1 cellular context compared by ENCODE assay signal in the genomic region with DNA sequence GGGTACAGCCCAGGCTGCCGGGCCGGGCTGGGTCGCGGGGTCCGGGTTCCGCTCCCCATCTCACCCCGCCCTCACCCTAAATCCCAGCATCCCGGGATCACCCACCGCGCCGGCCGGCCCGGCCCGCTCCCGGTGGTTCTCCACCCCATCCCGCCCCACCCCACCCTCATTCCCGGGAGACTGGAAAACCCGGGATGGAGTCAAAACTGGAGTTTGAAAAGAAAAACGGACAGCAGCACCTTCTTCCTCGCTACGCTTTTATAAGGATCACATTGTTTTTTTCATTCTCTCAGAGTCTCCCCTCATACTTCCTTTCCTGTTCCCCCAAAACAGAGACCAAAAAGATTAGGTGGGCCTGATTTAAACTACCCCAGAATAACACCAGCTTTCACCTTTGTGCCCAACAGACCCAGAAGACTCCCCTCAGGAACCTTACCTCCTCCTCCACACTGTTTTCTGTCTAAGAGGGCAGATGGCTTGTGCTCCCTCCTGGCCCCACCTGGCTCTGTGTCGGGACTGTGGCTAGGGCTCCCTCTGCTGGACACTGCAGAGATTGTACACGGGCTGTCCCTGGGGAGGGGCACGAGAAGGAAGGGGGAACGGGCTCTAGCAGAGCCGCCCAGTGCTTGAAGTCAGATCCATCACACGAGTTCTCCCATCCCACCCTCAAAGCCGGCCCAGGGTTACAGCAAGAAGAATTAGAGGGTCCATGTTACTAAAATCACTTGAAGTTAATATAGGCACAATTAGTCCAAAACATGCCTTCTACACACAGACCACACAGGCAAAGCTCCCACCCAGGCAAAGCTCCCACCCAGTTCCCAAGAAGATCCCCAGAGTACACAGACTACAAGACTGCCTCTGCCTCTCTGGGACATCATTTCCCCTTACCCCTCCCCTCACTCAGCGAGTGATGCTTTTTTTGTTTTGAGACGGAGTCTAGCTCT.
TF ChIP-seq lines count a peak whose summit lies in the region.

No MANE protein-coding gene starts in this region.

TF ChIP-seq in HEK293, 187 proteins besides CTCF, POLR2A, EP300 and RAD21 (continued from another document and continues in another):
- TF ChIP-seq, protein P1, sequence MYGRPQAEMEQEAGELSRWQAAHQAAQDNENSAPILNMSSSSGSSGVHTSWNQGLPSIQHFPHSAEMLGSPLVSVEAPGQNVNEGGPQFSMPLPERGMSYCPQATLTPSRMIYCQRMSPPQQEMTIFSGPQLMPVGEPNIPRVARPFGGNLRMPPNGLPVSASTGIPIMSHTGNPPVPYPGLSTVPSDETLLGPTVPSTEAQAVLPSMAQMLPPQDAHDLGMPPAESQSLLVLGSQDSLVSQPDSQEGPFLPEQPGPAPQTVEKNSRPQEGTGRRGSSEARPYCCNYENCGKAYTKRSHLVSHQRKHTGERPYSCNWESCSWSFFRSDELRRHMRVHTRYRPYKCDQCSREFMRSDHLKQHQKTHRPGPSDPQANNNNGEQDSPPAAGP (tag by site-specific recombination; IDR thresholded peaks at IDR 0.05), result peak; percentile 85; the same call in 1 of the 2 replicates
- TF ChIP-seq, protein P2, sequence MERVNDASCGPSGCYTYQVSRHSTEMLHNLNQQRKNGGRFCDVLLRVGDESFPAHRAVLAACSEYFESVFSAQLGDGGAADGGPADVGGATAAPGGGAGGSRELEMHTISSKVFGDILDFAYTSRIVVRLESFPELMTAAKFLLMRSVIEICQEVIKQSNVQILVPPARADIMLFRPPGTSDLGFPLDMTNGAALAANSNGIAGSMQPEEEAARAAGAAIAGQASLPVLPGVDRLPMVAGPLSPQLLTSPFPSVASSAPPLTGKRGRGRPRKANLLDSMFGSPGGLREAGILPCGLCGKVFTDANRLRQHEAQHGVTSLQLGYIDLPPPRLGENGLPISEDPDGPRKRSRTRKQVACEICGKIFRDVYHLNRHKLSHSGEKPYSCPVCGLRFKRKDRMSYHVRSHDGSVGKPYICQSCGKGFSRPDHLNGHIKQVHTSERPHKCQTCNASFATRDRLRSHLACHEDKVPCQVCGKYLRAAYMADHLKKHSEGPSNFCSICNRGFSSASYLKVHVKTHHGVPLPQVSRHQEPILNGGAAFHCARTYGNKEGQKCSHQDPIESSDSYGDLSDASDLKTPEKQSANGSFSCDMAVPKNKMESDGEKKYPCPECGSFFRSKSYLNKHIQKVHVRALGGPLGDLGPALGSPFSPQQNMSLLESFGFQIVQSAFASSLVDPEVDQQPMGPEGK (tag by site-specific recombination; IDR thresholded peaks at IDR 0.05), result peak; percentile 90
- TF ChIP-seq, protein P3, sequence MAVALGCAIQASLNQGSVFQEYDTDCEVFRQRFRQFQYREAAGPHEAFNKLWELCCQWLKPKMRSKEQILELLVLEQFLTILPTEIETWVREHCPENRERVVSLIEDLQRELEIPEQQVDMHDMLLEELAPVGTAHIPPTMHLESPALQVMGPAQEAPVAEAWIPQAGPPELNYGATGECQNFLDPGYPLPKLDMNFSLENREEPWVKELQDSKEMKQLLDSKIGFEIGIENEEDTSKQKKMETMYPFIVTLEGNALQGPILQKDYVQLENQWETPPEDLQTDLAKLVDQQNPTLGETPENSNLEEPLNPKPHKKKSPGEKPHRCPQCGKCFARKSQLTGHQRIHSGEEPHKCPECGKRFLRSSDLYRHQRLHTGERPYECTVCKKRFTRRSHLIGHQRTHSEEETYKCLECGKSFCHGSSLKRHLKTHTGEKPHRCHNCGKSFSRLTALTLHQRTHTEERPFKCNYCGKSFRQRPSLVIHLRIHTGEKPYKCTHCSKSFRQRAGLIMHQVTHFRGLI (tag by site-specific recombination; IDR thresholded peaks at IDR 0.05), result peak; percentile 57; the same call in 1 of the 2 replicates
- TF ChIP-seq, protein P4, sequence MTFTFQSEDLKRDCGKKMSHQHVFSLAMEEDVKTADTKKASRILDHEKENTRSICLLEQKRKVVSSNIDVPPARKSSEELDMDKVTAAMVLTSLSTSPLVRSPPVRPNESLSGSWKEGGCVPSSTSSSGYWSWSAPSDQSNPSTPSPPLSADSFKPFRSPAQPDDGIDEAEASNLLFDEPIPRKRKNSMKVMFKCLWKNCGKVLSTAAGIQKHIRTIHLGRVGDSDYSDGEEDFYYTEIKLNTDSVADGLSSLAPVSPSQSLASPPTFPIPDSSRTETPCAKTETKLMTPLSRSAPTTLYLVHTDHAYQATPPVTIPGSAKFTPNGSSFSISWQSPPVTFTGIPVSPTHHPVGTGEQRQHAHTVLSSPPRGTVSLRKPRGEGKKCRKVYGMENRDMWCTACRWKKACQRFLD (tag by site-specific recombination; IDR thresholded peaks at IDR 0.05), result peak; percentile 88
- TF ChIP-seq, protein P5, sequence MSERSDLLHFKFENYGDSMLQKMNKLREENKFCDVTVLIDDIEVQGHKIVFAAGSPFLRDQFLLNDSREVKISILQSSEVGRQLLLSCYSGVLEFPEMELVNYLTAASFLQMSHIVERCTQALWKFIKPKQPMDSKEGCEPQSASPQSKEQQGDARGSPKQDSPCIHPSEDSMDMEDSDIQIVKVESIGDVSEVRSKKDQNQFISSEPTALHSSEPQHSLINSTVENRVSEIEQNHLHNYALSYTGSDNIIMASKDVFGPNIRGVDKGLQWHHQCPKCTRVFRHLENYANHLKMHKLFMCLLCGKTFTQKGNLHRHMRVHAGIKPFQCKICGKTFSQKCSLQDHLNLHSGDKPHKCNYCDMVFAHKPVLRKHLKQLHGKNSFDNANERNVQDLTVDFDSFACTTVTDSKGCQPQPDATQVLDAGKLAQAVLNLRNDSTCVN (tag by site-specific recombination; optimal IDR thresholded peaks at IDR 0.05), result peak; percentile 50
- TF ChIP-seq, protein P6, sequence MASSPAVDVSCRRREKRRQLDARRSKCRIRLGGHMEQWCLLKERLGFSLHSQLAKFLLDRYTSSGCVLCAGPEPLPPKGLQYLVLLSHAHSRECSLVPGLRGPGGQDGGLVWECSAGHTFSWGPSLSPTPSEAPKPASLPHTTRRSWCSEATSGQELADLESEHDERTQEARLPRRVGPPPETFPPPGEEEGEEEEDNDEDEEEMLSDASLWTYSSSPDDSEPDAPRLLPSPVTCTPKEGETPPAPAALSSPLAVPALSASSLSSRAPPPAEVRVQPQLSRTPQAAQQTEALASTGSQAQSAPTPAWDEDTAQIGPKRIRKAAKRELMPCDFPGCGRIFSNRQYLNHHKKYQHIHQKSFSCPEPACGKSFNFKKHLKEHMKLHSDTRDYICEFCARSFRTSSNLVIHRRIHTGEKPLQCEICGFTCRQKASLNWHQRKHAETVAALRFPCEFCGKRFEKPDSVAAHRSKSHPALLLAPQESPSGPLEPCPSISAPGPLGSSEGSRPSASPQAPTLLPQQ (tag by site-specific recombination; IDR thresholded peaks at IDR 0.05), result peak; percentile 99
- TF ChIP-seq, protein P7, sequence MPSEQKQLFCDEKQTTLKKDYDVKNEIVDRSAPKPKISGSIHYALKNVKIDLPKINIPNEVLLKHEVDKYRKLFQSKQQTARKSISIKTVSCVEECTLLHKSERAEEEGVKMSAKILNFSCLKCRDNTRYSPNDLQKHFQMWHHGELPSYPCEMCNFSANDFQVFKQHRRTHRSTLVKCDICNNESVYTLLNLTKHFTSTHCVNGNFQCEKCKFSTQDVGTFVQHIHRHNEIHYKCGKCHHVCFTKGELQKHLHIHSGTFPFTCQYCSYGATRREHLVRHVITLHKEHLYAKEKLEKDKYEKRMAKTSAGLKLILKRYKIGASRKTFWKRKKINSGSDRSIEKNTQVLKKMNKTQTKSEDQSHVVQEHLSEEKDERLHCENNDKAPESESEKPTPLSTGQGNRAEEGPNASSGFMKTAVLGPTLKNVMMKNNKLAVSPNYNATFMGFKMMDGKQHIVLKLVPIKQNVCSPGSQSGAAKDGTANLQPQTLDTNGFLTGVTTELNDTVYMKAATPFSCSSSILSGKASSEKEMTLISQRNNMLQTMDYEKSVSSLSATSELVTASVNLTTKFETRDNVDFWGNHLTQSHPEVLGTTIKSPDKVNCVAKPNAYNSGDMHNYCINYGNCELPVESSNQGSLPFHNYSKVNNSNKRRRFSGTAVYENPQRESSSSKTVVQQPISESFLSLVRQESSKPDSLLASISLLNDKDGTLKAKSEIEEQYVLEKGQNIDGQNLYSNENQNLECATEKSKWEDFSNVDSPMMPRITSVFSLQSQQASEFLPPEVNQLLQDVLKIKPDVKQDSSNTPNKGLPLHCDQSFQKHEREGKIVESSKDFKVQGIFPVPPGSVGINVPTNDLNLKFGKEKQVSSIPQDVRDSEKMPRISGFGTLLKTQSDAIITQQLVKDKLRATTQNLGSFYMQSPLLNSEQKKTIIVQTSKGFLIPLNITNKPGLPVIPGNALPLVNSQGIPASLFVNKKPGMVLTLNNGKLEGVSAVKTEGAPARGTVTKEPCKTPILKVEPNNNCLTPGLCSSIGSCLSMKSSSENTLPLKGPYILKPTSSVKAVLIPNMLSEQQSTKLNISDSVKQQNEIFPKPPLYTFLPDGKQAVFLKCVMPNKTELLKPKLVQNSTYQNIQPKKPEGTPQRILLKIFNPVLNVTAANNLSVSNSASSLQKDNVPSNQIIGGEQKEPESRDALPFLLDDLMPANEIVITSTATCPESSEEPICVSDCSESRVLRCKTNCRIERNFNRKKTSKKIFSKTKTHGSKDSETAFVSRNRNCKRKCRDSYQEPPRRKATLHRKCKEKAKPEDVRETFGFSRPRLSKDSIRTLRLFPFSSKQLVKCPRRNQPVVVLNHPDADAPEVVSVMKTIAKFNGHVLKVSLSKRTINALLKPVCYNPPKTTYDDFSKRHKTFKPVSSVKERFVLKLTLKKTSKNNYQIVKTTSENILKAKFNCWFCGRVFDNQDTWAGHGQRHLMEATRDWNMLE (tag by site-specific recombination; conservative IDR thresholded peaks at IDR 0.05; ENCODE audit: low read depth), result peak; percentile 12; the same call in 1 of the 2 replicates
- TF ChIP-seq, protein P8, sequence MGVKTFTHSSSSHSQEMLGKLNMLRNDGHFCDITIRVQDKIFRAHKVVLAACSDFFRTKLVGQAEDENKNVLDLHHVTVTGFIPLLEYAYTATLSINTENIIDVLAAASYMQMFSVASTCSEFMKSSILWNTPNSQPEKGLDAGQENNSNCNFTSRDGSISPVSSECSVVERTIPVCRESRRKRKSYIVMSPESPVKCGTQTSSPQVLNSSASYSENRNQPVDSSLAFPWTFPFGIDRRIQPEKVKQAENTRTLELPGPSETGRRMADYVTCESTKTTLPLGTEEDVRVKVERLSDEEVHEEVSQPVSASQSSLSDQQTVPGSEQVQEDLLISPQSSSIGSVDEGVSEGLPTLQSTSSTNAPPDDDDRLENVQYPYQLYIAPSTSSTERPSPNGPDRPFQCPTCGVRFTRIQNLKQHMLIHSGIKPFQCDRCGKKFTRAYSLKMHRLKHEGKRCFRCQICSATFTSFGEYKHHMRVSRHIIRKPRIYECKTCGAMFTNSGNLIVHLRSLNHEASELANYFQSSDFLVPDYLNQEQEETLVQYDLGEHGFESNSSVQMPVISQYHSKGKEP (tag by site-specific recombination; IDR thresholded peaks at IDR 0.05), result peak; percentile 9; the same call in 1 of the 2 replicates
- TF ChIP-seq ZNF610 (tag by site-specific recombination; IDR thresholded peaks at IDR 0.05; ENCODE audit: borderline replicate concordance) (peak; percentile 61; the same call in 1 of the 2 replicates), SP2 (tag by site-specific recombination; IDR thresholded peaks at IDR 0.05) (peak; percentile 77), ZFP69B (tag by site-specific recombination; IDR thresholded peaks at IDR 0.05) (peak; percentile 99), ZNF501 (tag by site-specific recombination; IDR thresholded peaks at IDR 0.05) (peak; percentile 70), ZNF473 (tag by site-specific recombination; IDR thresholded peaks at IDR 0.05) (no peak), GLIS1 (tag by site-specific recombination; IDR thresholded peaks at IDR 0.05) (peak; percentile 67)
- TF ChIP-seq, protein P9, sequence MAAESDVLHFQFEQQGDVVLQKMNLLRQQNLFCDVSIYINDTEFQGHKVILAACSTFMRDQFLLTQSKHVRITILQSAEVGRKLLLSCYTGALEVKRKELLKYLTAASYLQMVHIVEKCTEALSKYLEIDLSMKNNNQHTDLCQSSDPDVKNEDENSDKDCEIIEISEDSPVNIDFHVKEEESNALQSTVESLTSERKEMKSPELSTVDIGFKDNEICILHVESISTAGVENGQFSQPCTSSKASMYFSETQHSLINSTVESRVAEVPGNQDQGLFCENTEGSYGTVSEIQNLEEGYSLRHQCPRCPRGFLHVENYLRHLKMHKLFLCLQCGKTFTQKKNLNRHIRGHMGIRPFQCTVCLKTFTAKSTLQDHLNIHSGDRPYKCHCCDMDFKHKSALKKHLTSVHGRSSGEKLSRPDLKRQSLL (tag by site-specific recombination; IDR thresholded peaks at IDR 0.05), result peak; percentile 48; the same call in 1 of the 2 replicates
- TF ChIP-seq, protein P10, sequence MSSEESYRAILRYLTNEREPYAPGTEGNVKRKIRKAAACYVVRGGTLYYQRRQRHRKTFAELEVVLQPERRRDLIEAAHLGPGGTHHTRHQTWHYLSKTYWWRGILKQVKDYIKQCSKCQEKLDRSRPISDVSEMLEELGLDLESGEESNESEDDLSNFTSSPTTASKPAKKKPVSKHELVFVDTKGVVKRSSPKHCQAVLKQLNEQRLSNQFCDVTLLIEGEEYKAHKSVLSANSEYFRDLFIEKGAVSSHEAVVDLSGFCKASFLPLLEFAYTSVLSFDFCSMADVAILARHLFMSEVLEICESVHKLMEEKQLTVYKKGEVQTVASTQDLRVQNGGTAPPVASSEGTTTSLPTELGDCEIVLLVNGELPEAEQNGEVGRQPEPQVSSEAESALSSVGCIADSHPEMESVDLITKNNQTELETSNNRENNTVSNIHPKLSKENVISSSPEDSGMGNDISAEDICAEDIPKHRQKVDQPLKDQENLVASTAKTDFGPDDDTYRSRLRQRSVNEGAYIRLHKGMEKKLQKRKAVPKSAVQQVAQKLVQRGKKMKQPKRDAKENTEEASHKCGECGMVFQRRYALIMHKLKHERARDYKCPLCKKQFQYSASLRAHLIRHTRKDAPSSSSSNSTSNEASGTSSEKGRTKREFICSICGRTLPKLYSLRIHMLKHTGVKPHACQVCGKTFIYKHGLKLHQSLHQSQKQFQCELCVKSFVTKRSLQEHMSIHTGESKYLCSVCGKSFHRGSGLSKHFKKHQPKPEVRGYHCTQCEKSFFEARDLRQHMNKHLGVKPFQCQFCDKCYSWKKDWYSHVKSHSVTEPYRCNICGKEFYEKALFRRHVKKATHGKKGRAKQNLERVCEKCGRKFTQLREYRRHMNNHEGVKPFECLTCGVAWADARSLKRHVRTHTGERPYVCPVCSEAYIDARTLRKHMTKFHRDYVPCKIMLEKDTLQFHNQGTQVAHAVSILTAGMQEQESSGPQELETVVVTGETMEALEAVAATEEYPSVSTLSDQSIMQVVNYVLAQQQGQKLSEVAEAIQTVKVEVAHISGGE (tag by site-specific recombination; conservative IDR thresholded peaks at IDR 0.05; ENCODE audit: low read depth), result peak; percentile 54; the same call in 1 of the 2 replicates
- TF ChIP-seq, protein P11, sequence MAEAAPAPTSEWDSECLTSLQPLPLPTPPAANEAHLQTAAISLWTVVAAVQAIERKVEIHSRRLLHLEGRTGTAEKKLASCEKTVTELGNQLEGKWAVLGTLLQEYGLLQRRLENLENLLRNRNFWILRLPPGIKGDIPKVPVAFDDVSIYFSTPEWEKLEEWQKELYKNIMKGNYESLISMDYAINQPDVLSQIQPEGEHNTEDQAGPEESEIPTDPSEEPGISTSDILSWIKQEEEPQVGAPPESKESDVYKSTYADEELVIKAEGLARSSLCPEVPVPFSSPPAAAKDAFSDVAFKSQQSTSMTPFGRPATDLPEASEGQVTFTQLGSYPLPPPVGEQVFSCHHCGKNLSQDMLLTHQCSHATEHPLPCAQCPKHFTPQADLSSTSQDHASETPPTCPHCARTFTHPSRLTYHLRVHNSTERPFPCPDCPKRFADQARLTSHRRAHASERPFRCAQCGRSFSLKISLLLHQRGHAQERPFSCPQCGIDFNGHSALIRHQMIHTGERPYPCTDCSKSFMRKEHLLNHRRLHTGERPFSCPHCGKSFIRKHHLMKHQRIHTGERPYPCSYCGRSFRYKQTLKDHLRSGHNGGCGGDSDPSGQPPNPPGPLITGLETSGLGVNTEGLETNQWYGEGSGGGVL (tag by site-specific recombination; IDR thresholded peaks at IDR 0.05), result peak; percentile 54
